In the genomic region with DNA sequence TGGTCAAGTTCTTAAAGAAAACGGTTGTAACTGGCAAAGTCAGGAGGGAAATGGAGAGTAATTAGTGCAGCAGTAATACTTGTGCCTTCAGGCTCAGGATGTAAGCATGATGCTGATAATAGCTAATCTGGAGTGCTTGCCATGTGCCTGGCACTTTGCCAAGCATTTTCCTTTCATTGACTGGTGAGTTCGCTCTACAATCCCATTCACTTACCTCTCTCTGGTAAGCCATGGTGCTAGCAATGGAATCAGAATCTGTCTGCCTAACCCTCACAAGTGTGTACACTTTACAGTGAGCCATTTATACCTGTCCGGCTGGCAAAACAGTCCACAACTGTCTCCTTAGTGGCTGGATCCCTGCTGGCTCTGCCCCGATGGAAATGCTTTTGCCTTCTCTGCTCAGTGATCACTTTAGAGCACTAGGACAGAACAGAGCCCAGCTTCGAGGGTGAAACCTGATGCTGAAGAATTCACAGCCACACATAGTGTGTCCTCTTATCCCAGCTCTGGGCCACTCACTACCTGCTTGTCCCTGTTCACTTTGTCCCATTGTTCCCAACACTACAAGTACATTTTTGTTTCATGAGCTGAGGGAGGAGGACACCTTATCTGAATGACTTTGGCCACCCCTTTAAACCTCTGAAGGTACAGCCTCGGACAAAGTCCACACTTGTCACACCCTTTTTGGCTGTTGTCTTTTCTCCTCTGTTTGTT, we compare ENCODE assay signal across 1 cellular context.
TF ChIP-seq lines count a peak whose summit lies in the region.

No MANE protein-coding gene starts in this region.

TF ChIP-seq in HepG2, 621 proteins besides CTCF, POLR2A, EP300 and RAD21 (continued from another document and continues in another):
- TF ChIP-seq, protein P1, sequence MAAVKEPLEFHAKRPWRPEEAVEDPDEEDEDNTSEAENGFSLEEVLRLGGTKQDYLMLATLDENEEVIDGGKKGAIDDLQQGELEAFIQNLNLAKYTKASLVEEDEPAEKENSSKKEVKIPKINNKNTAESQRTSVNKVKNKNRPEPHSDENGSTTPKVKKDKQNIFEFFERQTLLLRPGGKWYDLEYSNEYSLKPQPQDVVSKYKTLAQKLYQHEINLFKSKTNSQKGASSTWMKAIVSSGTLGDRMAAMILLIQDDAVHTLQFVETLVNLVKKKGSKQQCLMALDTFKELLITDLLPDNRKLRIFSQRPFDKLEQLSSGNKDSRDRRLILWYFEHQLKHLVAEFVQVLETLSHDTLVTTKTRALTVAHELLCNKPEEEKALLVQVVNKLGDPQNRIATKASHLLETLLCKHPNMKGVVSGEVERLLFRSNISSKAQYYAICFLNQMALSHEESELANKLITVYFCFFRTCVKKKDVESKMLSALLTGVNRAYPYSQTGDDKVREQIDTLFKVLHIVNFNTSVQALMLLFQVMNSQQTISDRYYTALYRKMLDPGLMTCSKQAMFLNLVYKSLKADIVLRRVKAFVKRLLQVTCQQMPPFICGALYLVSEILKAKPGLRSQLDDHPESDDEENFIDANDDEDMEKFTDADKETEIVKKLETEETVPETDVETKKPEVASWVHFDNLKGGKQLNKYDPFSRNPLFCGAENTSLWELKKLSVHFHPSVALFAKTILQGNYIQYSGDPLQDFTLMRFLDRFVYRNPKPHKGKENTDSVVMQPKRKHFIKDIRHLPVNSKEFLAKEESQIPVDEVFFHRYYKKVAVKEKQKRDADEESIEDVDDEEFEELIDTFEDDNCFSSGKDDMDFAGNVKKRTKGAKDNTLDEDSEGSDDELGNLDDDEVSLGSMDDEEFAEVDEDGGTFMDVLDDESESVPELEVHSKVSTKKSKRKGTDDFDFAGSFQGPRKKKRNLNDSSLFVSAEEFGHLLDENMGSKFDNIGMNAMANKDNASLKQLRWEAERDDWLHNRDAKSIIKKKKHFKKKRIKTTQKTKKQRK (IDR thresholded peaks at IDR 0.05; ENCODE audit: low read length): no peak
- TF ChIP-seq, protein P2, sequence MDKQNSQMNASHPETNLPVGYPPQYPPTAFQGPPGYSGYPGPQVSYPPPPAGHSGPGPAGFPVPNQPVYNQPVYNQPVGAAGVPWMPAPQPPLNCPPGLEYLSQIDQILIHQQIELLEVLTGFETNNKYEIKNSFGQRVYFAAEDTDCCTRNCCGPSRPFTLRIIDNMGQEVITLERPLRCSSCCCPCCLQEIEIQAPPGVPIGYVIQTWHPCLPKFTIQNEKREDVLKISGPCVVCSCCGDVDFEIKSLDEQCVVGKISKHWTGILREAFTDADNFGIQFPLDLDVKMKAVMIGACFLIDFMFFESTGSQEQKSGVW (CRISPR knock-in tag; IDR thresholded peaks at IDR 0.05; ENCODE audit: borderline replicate concordance): no peak
- TF ChIP-seq SP5 (CRISPR knock-in tag; IDR thresholded peaks at IDR 0.05; ENCODE audit: borderline replicate concordance, low read depth) (peak; percentile 26; the same call in 1 of the 2 replicates), ZNF451 (CRISPR knock-in tag; IDR thresholded peaks at IDR 0.05) (no peak), HHEX (CRISPR knock-in tag; IDR thresholded peaks at IDR 0.05) (no peak), ZNF672 (CRISPR knock-in tag; IDR thresholded peaks at IDR 0.05) (no peak), TBL1XR1 (IDR thresholded peaks at IDR 0.05; ENCODE audit: borderline replicate concordance, low read length, partially characterized antibody) (no peak), RFXAP (CRISPR knock-in tag; IDR thresholded peaks at IDR 0.05; ENCODE audit: borderline replicate concordance) (no peak), EED (CRISPR knock-in tag; IDR thresholded peaks at IDR 0.05) (no peak), ZNF605 (CRISPR knock-in tag; IDR thresholded peaks at IDR 0.05) (0 out of 2 replicates have a peak, but pooled peaks have one; percentile 24), ZNF589 (CRISPR knock-in tag; conservative IDR thresholded peaks at IDR 0.05) (no peak), RORA (CRISPR knock-in tag; IDR thresholded peaks at IDR 0.05) (no peak), ZNF746 (CRISPR knock-in tag; IDR thresholded peaks at IDR 0.05) (no peak), ZNF3 (CRISPR knock-in tag; IDR thresholded peaks at IDR 0.05) (0 out of 2 replicates have a peak, but pooled peaks have one; percentile 49), SALL2 (CRISPR knock-in tag; IDR thresholded peaks at IDR 0.05) (no peak), RBFOX2 (IDR thresholded peaks at IDR 0.05; ENCODE audit: low read depth, low read length) (no peak), ZNF446 (CRISPR knock-in tag; IDR thresholded peaks at IDR 0.05) (no peak), ZNF101 (CRISPR knock-in tag; IDR thresholded peaks at IDR 0.05; ENCODE audit: borderline replicate concordance, low read depth) (no peak), SMARCC2 (IDR thresholded peaks at IDR 0.05) (no peak), ZNF12 (CRISPR knock-in tag; IDR thresholded peaks at IDR 0.05) (no peak), U2AF1 (optimal IDR thresholded peaks at IDR 0.05; ENCODE audit: low read depth, low read length) (no peak), ZNF616 (CRISPR knock-in tag; IDR thresholded peaks at IDR 0.05; ENCODE audit: low read depth) (no peak), DNMT3B (CRISPR knock-in tag; conservative IDR thresholded peaks at IDR 0.05) (no peak), IKZF4 (CRISPR knock-in tag; IDR thresholded peaks at IDR 0.05; ENCODE audit: borderline replicate concordance, low read depth, not compliant biosample characterization) (no peak), SUZ12 (IDR thresholded peaks at IDR 0.05; ENCODE audit: low read depth, low read length) (no peak), TSC22D2 (CRISPR knock-in tag; IDR thresholded peaks at IDR 0.05; ENCODE audit: borderline replicate concordance) (no peak), ZIK1 (CRISPR knock-in tag; IDR thresholded peaks at IDR 0.05; ENCODE audit: borderline replicate concordance, low read depth) (no peak), NCOA1 (CRISPR knock-in tag; IDR thresholded peaks at IDR 0.05) (no peak), ZNF839 (CRISPR knock-in tag; IDR thresholded peaks at IDR 0.05; ENCODE audit: borderline replicate concordance) (no peak), TAF1 (CRISPR knock-in tag; IDR thresholded peaks at IDR 0.05) (peak; percentile 32; the same call in 1 of the 2 replicates), ZNF768 (CRISPR knock-in tag; IDR thresholded peaks at IDR 0.05) (no peak)
- TF ChIP-seq, protein P3, sequence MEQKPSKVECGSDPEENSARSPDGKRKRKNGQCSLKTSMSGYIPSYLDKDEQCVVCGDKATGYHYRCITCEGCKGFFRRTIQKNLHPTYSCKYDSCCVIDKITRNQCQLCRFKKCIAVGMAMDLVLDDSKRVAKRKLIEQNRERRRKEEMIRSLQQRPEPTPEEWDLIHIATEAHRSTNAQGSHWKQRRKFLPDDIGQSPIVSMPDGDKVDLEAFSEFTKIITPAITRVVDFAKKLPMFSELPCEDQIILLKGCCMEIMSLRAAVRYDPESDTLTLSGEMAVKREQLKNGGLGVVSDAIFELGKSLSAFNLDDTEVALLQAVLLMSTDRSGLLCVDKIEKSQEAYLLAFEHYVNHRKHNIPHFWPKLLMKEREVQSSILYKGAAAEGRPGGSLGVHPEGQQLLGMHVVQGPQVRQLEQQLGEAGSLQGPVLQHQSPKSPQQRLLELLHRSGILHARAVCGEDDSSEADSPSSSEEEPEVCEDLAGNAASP (CRISPR knock-in tag; IDR thresholded peaks at IDR 0.05; ENCODE audit: borderline replicate concordance): 0 out of 2 replicates have a peak, but pooled peaks have one; percentile 11
- TF ChIP-seq, protein P4, sequence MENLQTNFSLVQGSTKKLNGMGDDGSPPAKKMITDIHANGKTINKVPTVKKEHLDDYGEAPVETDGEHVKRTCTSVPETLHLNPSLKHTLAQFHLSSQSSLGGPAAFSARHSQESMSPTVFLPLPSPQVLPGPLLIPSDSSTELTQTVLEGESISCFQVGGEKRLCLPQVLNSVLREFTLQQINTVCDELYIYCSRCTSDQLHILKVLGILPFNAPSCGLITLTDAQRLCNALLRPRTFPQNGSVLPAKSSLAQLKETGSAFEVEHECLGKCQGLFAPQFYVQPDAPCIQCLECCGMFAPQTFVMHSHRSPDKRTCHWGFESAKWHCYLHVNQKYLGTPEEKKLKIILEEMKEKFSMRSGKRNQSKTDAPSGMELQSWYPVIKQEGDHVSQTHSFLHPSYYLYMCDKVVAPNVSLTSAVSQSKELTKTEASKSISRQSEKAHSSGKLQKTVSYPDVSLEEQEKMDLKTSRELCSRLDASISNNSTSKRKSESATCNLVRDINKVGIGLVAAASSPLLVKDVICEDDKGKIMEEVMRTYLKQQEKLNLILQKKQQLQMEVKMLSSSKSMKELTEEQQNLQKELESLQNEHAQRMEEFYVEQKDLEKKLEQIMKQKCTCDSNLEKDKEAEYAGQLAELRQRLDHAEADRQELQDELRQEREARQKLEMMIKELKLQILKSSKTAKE (CRISPR knock-in tag; IDR thresholded peaks at IDR 0.05; ENCODE audit: borderline replicate concordance): no peak
- TF ChIP-seq, protein P5, sequence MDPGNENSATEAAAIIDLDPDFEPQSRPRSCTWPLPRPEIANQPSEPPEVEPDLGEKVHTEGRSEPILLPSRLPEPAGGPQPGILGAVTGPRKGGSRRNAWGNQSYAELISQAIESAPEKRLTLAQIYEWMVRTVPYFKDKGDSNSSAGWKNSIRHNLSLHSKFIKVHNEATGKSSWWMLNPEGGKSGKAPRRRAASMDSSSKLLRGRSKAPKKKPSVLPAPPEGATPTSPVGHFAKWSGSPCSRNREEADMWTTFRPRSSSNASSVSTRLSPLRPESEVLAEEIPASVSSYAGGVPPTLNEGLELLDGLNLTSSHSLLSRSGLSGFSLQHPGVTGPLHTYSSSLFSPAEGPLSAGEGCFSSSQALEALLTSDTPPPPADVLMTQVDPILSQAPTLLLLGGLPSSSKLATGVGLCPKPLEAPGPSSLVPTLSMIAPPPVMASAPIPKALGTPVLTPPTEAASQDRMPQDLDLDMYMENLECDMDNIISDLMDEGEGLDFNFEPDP (CRISPR knock-in tag; conservative IDR thresholded peaks at IDR 0.05): no peak
- TF ChIP-seq, protein P6, sequence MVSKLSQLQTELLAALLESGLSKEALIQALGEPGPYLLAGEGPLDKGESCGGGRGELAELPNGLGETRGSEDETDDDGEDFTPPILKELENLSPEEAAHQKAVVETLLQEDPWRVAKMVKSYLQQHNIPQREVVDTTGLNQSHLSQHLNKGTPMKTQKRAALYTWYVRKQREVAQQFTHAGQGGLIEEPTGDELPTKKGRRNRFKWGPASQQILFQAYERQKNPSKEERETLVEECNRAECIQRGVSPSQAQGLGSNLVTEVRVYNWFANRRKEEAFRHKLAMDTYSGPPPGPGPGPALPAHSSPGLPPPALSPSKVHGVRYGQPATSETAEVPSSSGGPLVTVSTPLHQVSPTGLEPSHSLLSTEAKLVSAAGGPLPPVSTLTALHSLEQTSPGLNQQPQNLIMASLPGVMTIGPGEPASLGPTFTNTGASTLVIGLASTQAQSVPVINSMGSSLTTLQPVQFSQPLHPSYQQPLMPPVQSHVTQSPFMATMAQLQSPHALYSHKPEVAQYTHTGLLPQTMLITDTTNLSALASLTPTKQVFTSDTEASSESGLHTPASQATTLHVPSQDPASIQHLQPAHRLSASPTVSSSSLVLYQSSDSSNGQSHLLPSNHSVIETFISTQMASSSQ (IDR thresholded peaks at IDR 0.05; ENCODE audit: low read depth): no peak
- TF ChIP-seq, protein P6 (CRISPR knock-in tag; IDR thresholded peaks at IDR 0.05; ENCODE audit: borderline replicate concordance): no peak
- TF ChIP-seq, protein P7, sequence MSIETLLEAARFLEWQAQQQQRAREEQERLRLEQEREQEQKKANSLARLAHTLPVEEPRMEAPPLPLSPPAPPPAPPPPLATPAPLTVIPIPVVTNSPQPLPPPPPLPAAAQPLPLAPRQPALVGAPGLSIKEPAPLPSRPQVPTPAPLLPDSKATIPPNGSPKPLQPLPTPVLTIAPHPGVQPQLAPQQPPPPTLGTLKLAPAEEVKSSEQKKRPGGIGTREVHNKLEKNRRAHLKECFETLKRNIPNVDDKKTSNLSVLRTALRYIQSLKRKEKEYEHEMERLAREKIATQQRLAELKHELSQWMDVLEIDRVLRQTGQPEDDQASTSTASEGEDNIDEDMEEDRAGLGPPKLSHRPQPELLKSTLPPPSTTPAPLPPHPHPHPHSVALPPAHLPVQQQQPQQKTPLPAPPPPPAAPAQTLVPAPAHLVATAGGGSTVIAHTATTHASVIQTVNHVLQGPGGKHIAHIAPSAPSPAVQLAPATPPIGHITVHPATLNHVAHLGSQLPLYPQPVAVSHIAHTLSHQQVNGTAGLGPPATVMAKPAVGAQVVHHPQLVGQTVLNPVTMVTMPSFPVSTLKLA (IDR thresholded peaks at IDR 0.05): no peak
- TF ChIP-seq, protein P8, sequence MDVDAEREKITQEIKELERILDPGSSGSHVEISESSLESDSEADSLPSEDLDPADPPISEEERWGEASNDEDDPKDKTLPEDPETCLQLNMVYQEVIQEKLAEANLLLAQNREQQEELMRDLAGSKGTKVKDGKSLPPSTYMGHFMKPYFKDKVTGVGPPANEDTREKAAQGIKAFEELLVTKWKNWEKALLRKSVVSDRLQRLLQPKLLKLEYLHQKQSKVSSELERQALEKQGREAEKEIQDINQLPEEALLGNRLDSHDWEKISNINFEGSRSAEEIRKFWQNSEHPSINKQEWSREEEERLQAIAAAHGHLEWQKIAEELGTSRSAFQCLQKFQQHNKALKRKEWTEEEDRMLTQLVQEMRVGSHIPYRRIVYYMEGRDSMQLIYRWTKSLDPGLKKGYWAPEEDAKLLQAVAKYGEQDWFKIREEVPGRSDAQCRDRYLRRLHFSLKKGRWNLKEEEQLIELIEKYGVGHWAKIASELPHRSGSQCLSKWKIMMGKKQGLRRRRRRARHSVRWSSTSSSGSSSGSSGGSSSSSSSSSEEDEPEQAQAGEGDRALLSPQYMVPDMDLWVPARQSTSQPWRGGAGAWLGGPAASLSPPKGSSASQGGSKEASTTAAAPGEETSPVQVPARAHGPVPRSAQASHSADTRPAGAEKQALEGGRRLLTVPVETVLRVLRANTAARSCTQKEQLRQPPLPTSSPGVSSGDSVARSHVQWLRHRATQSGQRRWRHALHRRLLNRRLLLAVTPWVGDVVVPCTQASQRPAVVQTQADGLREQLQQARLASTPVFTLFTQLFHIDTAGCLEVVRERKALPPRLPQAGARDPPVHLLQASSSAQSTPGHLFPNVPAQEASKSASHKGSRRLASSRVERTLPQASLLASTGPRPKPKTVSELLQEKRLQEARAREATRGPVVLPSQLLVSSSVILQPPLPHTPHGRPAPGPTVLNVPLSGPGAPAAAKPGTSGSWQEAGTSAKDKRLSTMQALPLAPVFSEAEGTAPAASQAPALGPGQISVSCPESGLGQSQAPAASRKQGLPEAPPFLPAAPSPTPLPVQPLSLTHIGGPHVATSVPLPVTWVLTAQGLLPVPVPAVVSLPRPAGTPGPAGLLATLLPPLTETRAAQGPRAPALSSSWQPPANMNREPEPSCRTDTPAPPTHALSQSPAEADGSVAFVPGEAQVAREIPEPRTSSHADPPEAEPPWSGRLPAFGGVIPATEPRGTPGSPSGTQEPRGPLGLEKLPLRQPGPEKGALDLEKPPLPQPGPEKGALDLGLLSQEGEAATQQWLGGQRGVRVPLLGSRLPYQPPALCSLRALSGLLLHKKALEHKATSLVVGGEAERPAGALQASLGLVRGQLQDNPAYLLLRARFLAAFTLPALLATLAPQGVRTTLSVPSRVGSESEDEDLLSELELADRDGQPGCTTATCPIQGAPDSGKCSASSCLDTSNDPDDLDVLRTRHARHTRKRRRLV (CRISPR knock-in tag; IDR thresholded peaks at IDR 0.05): no peak
